Comparison of ENCODE assay signal across 9 cellular contexts in genomic region chr10:97701438-97702064, GRCh38. TPM values are rescaled to one million over a fixed set of nuclear protein-coding genes. Genes with fewer than 3 reads are reported as not detected.
DNase-seq lines count a peak whose midpoint lies in the region; ATAC-seq and TF ChIP-seq lines count a peak whose summit lies in the region.
"Had no signal": no experiment of that assay in that cellular context is flagged by ENCODE, and none has a peak within 500 bp of the region (broad histone marks: within the 10 kb centered on the region; RNA-seq: fewer than 3 reads in every experiment).

No MANE protein-coding gene starts in this region.

- no peaks in the 10 kb centered on the region for H3K4me1 ChIP-seq in CD4-positive, alpha-beta memory T cell (ENCODE audit: insufficient read depth, low read length)
- H3K4me1 ChIP-seq in Peyer's patch (no peaks in the 10 kb centered on the region), left ventricle myocardium inferior (no peaks in the 10 kb centered on the region)

- H3K27ac ChIP-seq in CD4-positive, alpha-beta memory T cell (ENCODE audit: low read depth, low read length): no peak overlapping the region
- H3K27ac ChIP-seq in Peyer's patch: no peak overlapping the region
- H3K27ac ChIP-seq in left ventricle myocardium inferior (replicated peaks): no peak overlapping the region

- TF ChIP-seq POLR2A in Peyer's patch (IDR thresholded peaks at IDR 0.05): no peak

- H3K4me3 Mint-ChIP-seq in CD4-positive, alpha-beta memory T cell: no peak overlapping the region
- H3K4me3 Mint-ChIP-seq: T-helper 1 cell treated with Interleukin-12 subunit alpha and Interleukin-12 subunit beta and Interleukin-4 antibody, amounts not matched to agents 30 μg/mL and 1 μg/mL, for 36 hours had no signal

- H3K27me3 Mint-ChIP-seq in CD4-positive, alpha-beta memory T cell: peaks cover 8 to 10% of the 10 kb centered on the region in 2 donors

- CTCF ChIA-PET in CD4-positive, alpha-beta memory T cell (lab: Charles Lee; ENCODE audit: partially characterized antibody): interaction anchor here (1.0 to 20.3 kb wide), 21 partner anchors 8 to 343 kb away, joined by 3 to 436 read pairs (median 5); partner anchors contain the start of genes ANKRD2, AVPI1, MARVELD1 and ZFYVE27

- no peaks in the 10 kb centered on the region for H3K27me3 ChIP-seq in CD4-positive, alpha-beta memory T cell (ENCODE audit: insufficient read depth, low read length)
- no peaks in the 10 kb centered on the region for H3K27me3 ChIP-seq in Peyer's patch
- H3K27me3 ChIP-seq in left ventricle myocardium inferior (ENCODE audit: low read depth): no peaks in the 10 kb centered on the region

- TF ChIP-seq CTCF in Peyer's patch (IDR thresholded peaks at IDR 0.05) (peak; percentile 31 to 89 (median 77)), left ventricle myocardium inferior (IDR thresholded peaks at IDR 0.05; ENCODE audit: borderline replicate concordance) (peak; percentile 89)

- H3K4me3 ChIP-seq in CD4-positive, alpha-beta memory T cell (ENCODE audit: low read length in 2 of 2): no peak overlapping the region
- no peak overlapping the region for H3K4me3 ChIP-seq in Peyer's patch
- H3K4me3 ChIP-seq in left ventricle myocardium inferior: no peak overlapping the region

- intact Hi-C loops in CD4-positive, alpha-beta memory T cell (cut with micrococcal nuclease): loop anchor here (1.0 to 10.0 kb wide), 3 partner anchors 25 to 343 kb away; no protein-coding TSS in a partner anchor
- intact Hi-C loops in left ventricle myocardium inferior (cut with micrococcal nuclease): no loop called here

- H3K27ac Mint-ChIP-seq in CD4-positive, alpha-beta memory T cell: no peak overlapping the region
- H3K27ac Mint-ChIP-seq: T-helper 1 cell treated with Interleukin-12 subunit alpha and Interleukin-12 subunit beta and Interleukin-4 antibody, amounts not matched to agents 30 μg/mL and 1 μg/mL, for 36 hours had no signal

- ATAC-seq in GM18868 (IDR thresholded peaks at IDR 0.05; ENCODE audit: unreplicated experiment) (peak; percentile 90), HG02623 (IDR thresholded peaks at IDR 0.05; ENCODE audit: unreplicated experiment) (no peak)

- POLR2A ChIA-PET in CD4-positive, alpha-beta memory T cell (lab: Charles Lee; ENCODE audit: partially characterized antibody): interaction anchor here (0.8 to 1.5 kb wide), 5 partner anchors 13 to 35 kb away, joined by 3 to 4 read pairs (median 3); partner anchors contain the start of genes AVPI1 and ZFYVE27

- DNase-seq in CD4-positive, alpha-beta memory T cell: peak; percentile 56 to 65 (median 64)
- DNase-seq in HUDEP-2 (lab: John Stamatoyannopoulos, UW; ENCODE audit: unreplicated experiment in 76 of 76) (peak in 52 of 76 experiments; percentile 5 to 78 (median 47)), Peyer's patch (peak in 1 of 3 donors; percentile 78), amniotic stem cell (lab: John Stamatoyannopoulos, UW) (peak; percentile 34), left ventricle myocardium inferior (no peak), renal cortical epithelial cell (ENCODE audit: low read depth) (peak; percentile 70)

- H3K9me3 Mint-ChIP-seq in CD4-positive, alpha-beta memory T cell: no peaks in the 10 kb centered on the region
- H3K9me3 Mint-ChIP-seq: T-helper 1 cell treated with Interleukin-12 subunit alpha and Interleukin-12 subunit beta and Interleukin-4 antibody, amounts not matched to agents 30 μg/mL and 1 μg/mL, for 36 hours had no signal

- no peaks in the 10 kb centered on the region for H3K9me3 ChIP-seq in CD4-positive, alpha-beta memory T cell (ENCODE audit: control insufficient read depth in 1 of 2, low read length in 2 of 2)
- H3K9me3 ChIP-seq in Peyer's patch (no peaks in the 10 kb centered on the region), left ventricle myocardium inferior (replicated peaks) (no peaks in the 10 kb centered on the region)

- H3K36me3 ChIP-seq in CD4-positive, alpha-beta memory T cell (ENCODE audit: insufficient read depth, low read length): no peaks in the 10 kb centered on the region
- H3K36me3 ChIP-seq in Peyer's patch (no peaks in the 10 kb centered on the region), left ventricle myocardium inferior (no peaks in the 10 kb centered on the region)

- H3K36me3 Mint-ChIP-seq in CD4-positive, alpha-beta memory T cell: no peaks in the 10 kb centered on the region

- H3K4me1 Mint-ChIP-seq in CD4-positive, alpha-beta memory T cell: no peaks in the 10 kb centered on the region

RNA-seq across cellular contexts. Expression of gene MARVELD1, which starts 12.0 kb away (rescaled TPM):
- total RNA-seq in CD4-positive, alpha-beta memory T cell: 1 to 10 TPM; 1.3 to 2.1 TPM
- polyA plus RNA-seq in CD4-positive, alpha-beta memory T cell: under 1 TPM; 0.22 to 0.88 TPM
- total RNA-seq in Peyer's patch: 10 to 100 TPM in 1 of 4 donors, 1 to 10 TPM in 3; 3.5 to 10.3 (median 7.1) TPM
- 6.4 TPM for total RNA-seq in left ventricle myocardium inferior
- total RNA-seq in renal cortical epithelial cell: 17.5 and 19.3 TPM in 2 replicates

RNA-seq across cellular contexts. Expression of gene AVPI1, which starts 14.5 kb away (rescaled TPM):
- total RNA-seq in CD4-positive, alpha-beta memory T cell: 1 to 10 TPM; 1.9 to 2.2 TPM
- polyA plus RNA-seq in CD4-positive, alpha-beta memory T cell: 1 to 10 TPM; 1.8 to 5.6 TPM
- total RNA-seq in Peyer's patch (10 to 100 TPM; 15.7 to 66.5 (median 47.4) TPM), left ventricle myocardium inferior (6.7 TPM), renal cortical epithelial cell (7.5 and 8.2 TPM in 2 replicates)

RNA-seq across cellular contexts. Expression of gene ZFYVE27, which starts 35.4 kb away (rescaled TPM):
- 10 to 100 TPM; 59.5 to 64.5 TPM for total RNA-seq in CD4-positive, alpha-beta memory T cell
- polyA plus RNA-seq in CD4-positive, alpha-beta memory T cell: 10 to 100 TPM; 26.8 to 28.8 TPM
- 100 to 1,000 TPM in 1 of 4 donors, 10 to 100 TPM in 3; 61.1 to 121 (median 89.3) TPM for total RNA-seq in Peyer's patch
- 13.2 TPM for total RNA-seq in left ventricle myocardium inferior
- 34.9 and 37.5 TPM in 2 replicates for total RNA-seq in renal cortical epithelial cell
